Comparison of ENCODE assay signal across 16 cellular contexts in genomic region chr3:14235896-14236295, GRCh38. TPM values are rescaled to one million over a fixed set of nuclear protein-coding genes. Genes with fewer than 3 reads are reported as not detected.
A peak's percentile ranks its signal among the peaks of the same experiment; 100 is the strongest.
DNase-seq lines count a peak whose midpoint lies in the region; ATAC-seq and TF ChIP-seq lines count a peak whose summit lies in the region.
"Had no signal": no experiment of that assay in that cellular context is flagged by ENCODE, and none has a peak within 500 bp of the region (broad histone marks: within the 10 kb centered on the region; RNA-seq: fewer than 3 reads in every experiment).

No MANE protein-coding gene starts in this region.

- H4K20me1 ChIP-seq in PC-9 (ENCODE audit: insufficient read depth), result no peaks in the 10 kb centered on the region

- H3F3A ChIP-seq in PC-9 (ENCODE audit: insufficient read depth, low read depth), result peaks cover 34% of the 10 kb centered on the region

- peak overlapping the region; percentile 90 for H3K27ac ChIP-seq in PC-9
- peak overlapping the region; percentile 86 for H3K27ac ChIP-seq in suprapubic skin
- H3K27ac ChIP-seq: KMS-11 had no signal

- POLR2A ChIA-PET in PC-9 (lab: Charles Lee; ENCODE audit: unreplicated experiment), result no interaction called here
- POLR2A ChIA-PET in WTC11 (lab: Charles Lee), result no interaction called here

- intact Hi-C loops in PC-9 (cut with micrococcal nuclease; ENCODE audit: unreplicated experiment) (loop anchor here (2.0 kb wide), 1 partner anchor 17 kb away; no protein-coding TSS in a partner anchor), lower leg skin (cut with DNase I; ENCODE audit: low total_unique reads) (no loop called here)

- H3K4me2 ChIP-seq in PC-9, result 0 out of 2 replicates have a peak overlapping the region, but pooled peaks have one; percentile 66
- H3K4me2 ChIP-seq: KMS-11 had no signal

- no peaks in the 10 kb centered on the region for H3K9me2 ChIP-seq in PC-9 (ENCODE audit: insufficient read depth)

- peaks cover 29% of the 10 kb centered on the region for H3K27me3 Mint-ChIP-seq in WTC11 (ENCODE audit: low read depth)

- no peak overlapping the region for H2AFZ ChIP-seq in PC-9

- H3K79me2 ChIP-seq in PC-9 (ENCODE audit: low read depth), result no peaks in the 10 kb centered on the region

- no peaks in the 10 kb centered on the region for H3K4me1 Mint-ChIP-seq in WTC11

- H3K4me1 ChIP-seq in PC-9 (replicated peaks; ENCODE audit: insufficient read depth), result peaks cover 40% of the 10 kb centered on the region
- peaks cover 29% of the 10 kb centered on the region for H3K4me1 ChIP-seq in suprapubic skin
- H3K4me1 ChIP-seq: breast epithelium had no signal

- H3K4me3 Mint-ChIP-seq in WTC11, result no peak overlapping the region
- H3K4me3 Mint-ChIP-seq: activated B cell treated with CpG ODN at 0.5 μM for 24 hours; activated naive CD8-positive, alpha-beta T cell treated with anti-CD3 and anti-CD28 coated beads, Interleukin-2, amount 50 U/mL, for 24 hours; H9 had no signal

- TF ChIP-seq CTCF in PC-9 (conservative IDR thresholded peaks at IDR 0.05), result no peak
- TF ChIP-seq CTCF in lower leg skin (IDR thresholded peaks at IDR 0.05), result no peak
- TF ChIP-seq CTCF in suprapubic skin (IDR thresholded peaks at IDR 0.05), result no peak
- no peak for TF ChIP-seq CTCF in WTC11 (IDR thresholded peaks at IDR 0.05)

- WGBS in lower leg skin, 2 donors, result 42 to 46% methylated on average over 8 of the region's 8 CpGs
- WGBS in suprapubic skin, result 44% methylated on average over 7 of the region's 8 CpGs

- no peak overlapping the region for H3K4me3 ChIP-seq in PC-9
- H3K4me3 ChIP-seq in lower leg skin (ENCODE audit: low read depth, poor library complexity, severe bottlenecking), result no peak overlapping the region
- H3K4me3 ChIP-seq in suprapubic skin, result no peak overlapping the region
- H3K4me3 ChIP-seq: breast epithelium had no signal

- CTCF ChIA-PET in PC-9 (lab: Charles Lee) (interaction anchor here (1.4 kb wide), 1 partner anchor 32 kb away, joined by 6 read pairs; no protein-coding TSS in a partner anchor), WTC11 (lab: Charles Lee) (interaction anchor here (1.2 to 1.3 kb wide), 2 partner anchors 19 to 32 kb away, joined by 4 to 6 read pairs; no protein-coding TSS in a partner anchor)

- H3K36me3 ChIP-seq in PC-9 (ENCODE audit: low read depth) (no peaks in the 10 kb centered on the region), suprapubic skin (no peaks in the 10 kb centered on the region)
- H3K36me3 ChIP-seq: breast epithelium had no signal

- BruUV-seq in PC-9 (replicated peaks; lab: Mats Ljungman, UMichigan), result no TSS peak

- no peak overlapping the region for H3K27ac Mint-ChIP-seq in WTC11
- H3K27ac Mint-ChIP-seq: activated B cell treated with CpG ODN at 0.5 μM for 24 hours; activated naive CD8-positive, alpha-beta T cell treated with anti-CD3 and anti-CD28 coated beads, Interleukin-2, amount 50 U/mL, for 24 hours; H9 had no signal

- no peaks in the 10 kb centered on the region for H3K27me3 ChIP-seq in PC-9 (ENCODE audit: insufficient read depth, low read depth)
- no peaks in the 10 kb centered on the region for H3K27me3 ChIP-seq in suprapubic skin
- H3K27me3 ChIP-seq: breast epithelium had no signal

- peaks cover 8% of the 10 kb centered on the region; the same call in 1 of the 2 replicates for H3K36me3 Mint-ChIP-seq in WTC11

- DNase-seq in PC-9, result no peak
- peak; percentile 21 for DNase-seq in fibroblast of gingiva (ENCODE audit: low read depth)
- DNase-seq in lower leg skin (ENCODE audit: low spot score in 2 of 2), result peak; percentile 59 to 90
- peak; percentile 85 to 89 for DNase-seq in suprapubic skin (ENCODE audit: low spot score in 2 of 2)
- no peak for DNase-seq in putamen (ENCODE audit: low spot score)
- DNase-seq in activated CD4-positive, CD25-positive, alpha-beta regulatory T cell (lab: John Stamatoyannopoulos, UW), result no peak
- DNase-seq in stimulated activated CD4-positive, alpha-beta T cell treated with anti-CD3 and anti-CD28 coated beads, Interleukin-12 subunit alpha, Interleukin-12 subunit beta, amount 100 ng/mL, for 4 hours, result no peak
- DNase-seq in WTC11 (ENCODE audit: low spot score), result no peak
- DNase-seq: activated B cell treated with CpG ODN at 0.5 μM for 24 hours; activated naive CD8-positive, alpha-beta T cell treated with anti-CD3 and anti-CD28 coated beads, Interleukin-2, amount 50 U/mL, for 24 hours; H9; NCI-H1092 treated with DMSO at 0.1 percent for 48 hours; NCI-H526 treated with DMSO at 0.1 percent for 48 hours; stimulated activated naive CD4-positive, alpha-beta T cell had no signal

- no peak for TF ChIP-seq EP300 in suprapubic skin (IDR thresholded peaks at IDR 0.05)

- ATAC-seq in WTC11, result no peak

- H3K9me3 Mint-ChIP-seq in WTC11, result peaks cover 22% of the 10 kb centered on the region

- peaks cover 17% of the 10 kb centered on the region for H3K9me3 ChIP-seq in PC-9 (ENCODE audit: insufficient read depth, low read depth)
- no peaks in the 10 kb centered on the region for H3K9me3 ChIP-seq in suprapubic skin

- TF ChIP-seq POLR2A in lower leg skin (IDR thresholded peaks at IDR 0.05) (no peak), suprapubic skin (IDR thresholded peaks at IDR 0.05) (no peak)

TF ChIP-seq in WTC11, 78 proteins besides CTCF, POLR2A, EP300 and RAD21:
- TF ChIP-seq TCF7 (CRISPR knock-in tag; IDR thresholded peaks at IDR 0.05; ENCODE audit: low read depth) (no peak), ATF3 (CRISPR knock-in tag; conservative IDR thresholded peaks at IDR 0.05) (no peak), USF2 (CRISPR knock-in tag; IDR thresholded peaks at IDR 0.05) (no peak), ZNF512 (CRISPR knock-in tag; IDR thresholded peaks at IDR 0.05; ENCODE audit: borderline replicate concordance) (no peak), CREM (CRISPR knock-in tag; IDR thresholded peaks at IDR 0.05) (no peak), ZNF671 (CRISPR knock-in tag; IDR thresholded peaks at IDR 0.05) (no peak)
TF ChIP-seq in WTC11: peak in this region for 0.

RNA-seq across cellular contexts. Expression of gene LSM3, which starts 57.3 kb away (rescaled TPM):
- total RNA-seq in PC-9 (2021) (8.7 and 18.3 TPM in 2 replicates), lower leg skin (10 to 100 TPM in 1 of 4 donors, 1 to 10 TPM in 3; 7.6 to 11.4 (median 8.2) TPM), suprapubic skin (10 to 100 TPM in 1 of 4 donors, 1 to 10 TPM in 3; 5.5 to 10.7 (median 8.9) TPM), WTC11 (2021) (17.7 to 21.4 TPM (median 17.8 TPM) in 3 replicates)

RNA-seq across cellular contexts. Expression of gene XPC, which starts 57.5 kb away (rescaled TPM):
- total RNA-seq in PC-9 (2021) (27.1 and 28.8 TPM in 2 replicates), lower leg skin (100 to 1,000 TPM in 1 of 4 donors, 10 to 100 TPM in 3; 50.6 to 110 (median 76.2) TPM), suprapubic skin (100 to 1,000 TPM in 1 of 4 donors, 10 to 100 TPM in 3; 49.7 to 176 (median 66.4) TPM), WTC11 (2021) (31.7 to 34.9 TPM (median 32.6 TPM) in 3 replicates)

Comparison
In these comparisons a context has a peak if more than half of its experiments do, and no peak if none do; other contexts are left out.
1. DNase-seq: peak in fibroblast of gingiva (single experiment), lower leg skin (2 of 2) and suprapubic skin (2 of 2); none in PC-9 (0 of 2), putamen (single experiment), activated CD4-positive, CD25-positive, alpha-beta regulatory T cell (0 of 4), stimulated activated CD4-positive, alpha-beta T cell treated with anti-CD3 and anti-CD28 coated beads, Interleukin-12 subunit alpha, Interleukin-12 subunit beta, amount 100 ng/mL, for 4 hours (single experiment) and WTC11 (single experiment).